Comparison of ENCODE assay signal across 17 cellular contexts in the genomic region with DNA sequence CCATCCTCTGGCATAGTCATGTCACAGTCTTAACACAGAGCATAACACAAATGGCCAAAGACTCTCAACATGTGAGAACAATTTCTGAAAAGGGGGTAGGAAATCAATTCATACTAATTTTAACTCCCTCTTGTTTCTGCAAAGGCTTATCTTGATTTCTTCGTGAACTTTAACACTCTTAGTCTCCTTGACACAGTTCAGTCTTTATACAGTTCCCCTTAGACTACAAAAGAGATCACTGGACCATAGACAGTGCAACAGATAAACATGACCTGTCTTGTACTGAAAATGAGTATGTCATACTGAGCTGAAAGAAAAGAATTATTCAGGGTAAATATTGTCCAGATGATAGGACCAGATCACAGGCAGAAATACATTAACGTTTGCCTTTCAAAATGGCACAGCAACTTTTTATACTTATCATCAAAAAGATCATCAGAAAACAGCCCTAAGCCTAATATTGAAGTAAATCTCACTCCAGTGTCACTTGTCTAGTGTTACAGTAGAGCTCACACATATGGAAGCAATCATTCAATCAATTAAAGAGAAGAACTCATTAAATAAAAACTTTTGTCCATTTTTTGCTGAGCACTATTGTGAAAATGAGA. TPM values are rescaled to one million over a fixed set of nuclear protein-coding genes. Genes with fewer than 3 reads are reported as not detected.
DNase-seq lines count a peak whose midpoint lies in the region; ATAC-seq and TF ChIP-seq lines count a peak whose summit lies in the region.
"Had no signal": no experiment of that assay in that cellular context is flagged by ENCODE, and none has a peak within 500 bp of the region (broad histone marks: within the 10 kb centered on the region; RNA-seq: fewer than 3 reads in every experiment).

No MANE protein-coding gene starts in this region.

- peaks cover 6% of the 10 kb centered on the region for H3K4me1 Mint-ChIP-seq in memory B cell

- DNase-seq in memory B cell (ENCODE audit: low spot score in 2 of 2) (no peak), superior temporal gyrus (ENCODE audit: extremely low spot score) (no peak), right atrium auricular region (ENCODE audit: low spot score) (no peak), AML-193 (lab: John Stamatoyannopoulos, UW) (no peak)
- DNase-seq: activated naive CD4-positive, alpha-beta T cell treated with Interleukin-2 at 50 U/mL for 16 hours; H9; mammary epithelial cell; MM.1S; NCI-H2081; NCI-H774 had no signal

- no peaks in the 10 kb centered on the region for H3K9me3 ChIP-seq in right atrium auricular region
- H3K9me3 ChIP-seq: prostate gland had no signal

- no peaks in the 10 kb centered on the region for H3K27me3 Mint-ChIP-seq in memory B cell
- H3K27me3 Mint-ChIP-seq: B cell; IgD-negative memory B cell; natural killer cell treated with Interleukin-12 subunit alpha and Interleukin-12 subunit beta and Interleukin-15 and Interleukin-18, amount 100 ng/mL, for 72 hours had no signal

- no peaks in the 10 kb centered on the region for H3K36me3 ChIP-seq in right atrium auricular region
- H3K36me3 ChIP-seq: prostate gland had no signal

- no peak overlapping the region for H3K27ac Mint-ChIP-seq in memory B cell
- H3K27ac Mint-ChIP-seq: B cell; H9; IgD-negative memory B cell; natural killer cell treated with Interleukin-12 subunit alpha and Interleukin-12 subunit beta and Interleukin-15 and Interleukin-18, amount 100 ng/mL, for 72 hours had no signal

- H3K9me3 Mint-ChIP-seq in memory B cell: peaks cover 1% of the 10 kb centered on the region
- H3K9me3 Mint-ChIP-seq: H9; IgD-negative memory B cell; natural killer cell treated with Interleukin-12 subunit alpha and Interleukin-12 subunit beta and Interleukin-15 and Interleukin-18, amount 100 ng/mL, for 72 hours had no signal

- H3K4me1 ChIP-seq in right atrium auricular region: no peaks in the 10 kb centered on the region
- H3K4me1 ChIP-seq: prostate gland had no signal

- H3K27ac ChIP-seq in right atrium auricular region: no peak overlapping the region
- H3K27ac ChIP-seq: prostate gland had no signal

- ATAC-seq in GM18511 (IDR thresholded peaks at IDR 0.05; ENCODE audit: unreplicated experiment) (peak; percentile 80), GM19463 (IDR thresholded peaks at IDR 0.05; ENCODE audit: unreplicated experiment) (peak; percentile 84), HG03095 (IDR thresholded peaks at IDR 0.05; ENCODE audit: unreplicated experiment) (peak; percentile 65), memory B cell (ENCODE audit: low read depth) (peak; percentile 38)
- ATAC-seq: natural killer cell treated with Interleukin-12 subunit alpha and Interleukin-12 subunit beta and Interleukin-15 and Interleukin-18, amount 100 ng/mL, for 72 hours had no signal

- H3K36me3 Mint-ChIP-seq in memory B cell: peaks cover 6% of the 10 kb centered on the region
- H3K36me3 Mint-ChIP-seq: natural killer cell treated with Interleukin-12 subunit alpha and Interleukin-12 subunit beta and Interleukin-15 and Interleukin-18, amount 100 ng/mL, for 72 hours had no signal

- H3K27me3 ChIP-seq in right atrium auricular region: no peaks in the 10 kb centered on the region

- no peak overlapping the region for H3K4me3 ChIP-seq in right atrium auricular region
- H3K4me3 ChIP-seq: prostate gland had no signal

- H3K4me3 Mint-ChIP-seq in memory B cell: no peak overlapping the region
- H3K4me3 Mint-ChIP-seq: B cell; H9; natural killer cell treated with Interleukin-12 subunit alpha and Interleukin-12 subunit beta and Interleukin-15 and Interleukin-18, amount 100 ng/mL, for 72 hours had no signal

- no peak for TF ChIP-seq CTCF in right atrium auricular region (IDR thresholded peaks at IDR 0.05)

RNA-seq across cellular contexts. Expression of a gene that starts 56.4 kb away (rescaled TPM):
- 10 to 100 TPM; 14.6 to 15.4 TPM for total RNA-seq in right atrium auricular region
